ENCODE assay signal across 8 cellular contexts in the genomic region with DNA sequence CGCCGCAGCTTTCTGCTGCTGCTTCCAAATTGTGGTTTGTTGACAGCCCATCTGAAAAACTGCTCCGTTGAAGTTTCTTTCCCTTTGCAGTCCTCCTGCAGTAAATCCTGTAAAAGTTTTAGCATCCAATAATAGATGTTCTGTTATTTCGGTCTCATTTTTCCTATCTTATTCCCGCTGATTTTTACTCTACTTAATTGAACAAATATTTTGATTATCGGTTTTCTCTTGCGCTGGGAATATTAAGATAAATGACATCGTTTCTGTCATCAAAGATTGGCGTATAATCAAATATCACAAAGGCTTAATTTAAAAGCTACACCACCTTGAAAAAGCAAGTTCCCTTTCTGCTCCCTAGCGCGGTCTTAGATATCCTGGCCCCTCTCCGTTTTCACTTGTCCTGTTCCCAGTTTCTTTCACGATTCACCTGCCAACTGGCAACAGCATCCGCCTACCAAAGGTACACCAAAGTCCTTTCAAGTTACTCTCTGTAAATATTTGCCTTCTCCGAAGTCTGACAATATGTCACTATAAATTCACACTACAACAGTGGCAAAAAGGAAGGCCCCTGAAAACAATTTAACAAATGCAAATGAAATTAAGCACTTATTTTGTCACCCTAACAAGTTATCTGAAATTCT. TPM values are rescaled to one million over a fixed set of nuclear protein-coding genes. Genes with fewer than 3 reads are reported as not detected.
A peak's percentile ranks its signal among the peaks of the same experiment; 100 is the strongest.
DNase-seq lines count a peak whose midpoint lies in the region; TF ChIP-seq lines count a peak whose summit lies in the region.

No MANE protein-coding gene starts in this region.

- no peak for TF ChIP-seq CTCF in fibroblast of pulmonary artery (IDR thresholded peaks at IDR 0.05; ENCODE audit: low read length, missing control alignments)
- no peak for TF ChIP-seq CTCF in prostate gland (IDR thresholded peaks at IDR 0.05)

- H3K27me3 Mint-ChIP-seq in T-helper 2 cell treated with Interferon-gamma antibody and Interleukin-4, amounts not matched to agents 5 μg/mL and 100 μg/mL, for 36 hours (ENCODE audit: low read depth) = peaks cover 2% of the 10 kb centered on the region

- DNase-seq in T-helper 2 cell treated with Interferon-gamma antibody and Interleukin-4, amounts not matched to agents 5 μg/mL and 100 μg/mL, for 36 hours (ENCODE audit: low spot score) = no peak
- DNase-seq in T-helper 2 cell (no peak), SK-N-MC (ENCODE audit: low read depth, low spot score) (no peak), fibroblast of pulmonary artery (ENCODE audit: low read depth) (no peak), prostate gland (ENCODE audit: low spot score) (peak; percentile 89), glomerular visceral epithelial cell (ENCODE audit: extremely low spot score) (no peak), head of caudate nucleus (no peak), posterior cingulate gyrus (no peak)

- peak overlapping the region; percentile 74 for H3K4me3 ChIP-seq in SK-N-MC
- peak overlapping the region; percentile 90 for H3K4me3 ChIP-seq in fibroblast of pulmonary artery (replicated peaks; ENCODE audit: low read depth, low read length)
- H3K4me3 ChIP-seq in prostate gland = peak overlapping the region; percentile 68 to 98

- no peaks in the 10 kb centered on the region for H3K36me3 ChIP-seq in SK-N-MC (ENCODE audit: insufficient read depth, low read length)
- H3K36me3 ChIP-seq in prostate gland = no peaks in the 10 kb centered on the region

- H3K4me3 Mint-ChIP-seq in T-helper 2 cell treated with Interferon-gamma antibody and Interleukin-4, amounts not matched to agents 5 μg/mL and 100 μg/mL, for 36 hours = peak overlapping the region; percentile 94

- H3K9ac ChIP-seq in SK-N-MC (ENCODE audit: insufficient read length) = peak overlapping the region; percentile 65

- peaks cover 42% of the 10 kb centered on the region for H3K4me1 Mint-ChIP-seq in T-helper 2 cell treated with Interferon-gamma antibody and Interleukin-4, amounts not matched to agents 5 μg/mL and 100 μg/mL, for 36 hours (ENCODE audit: low read depth)

- intact Hi-C loops in prostate gland (cut with DNase I) = no loop called here
- intact Hi-C loops in head of caudate nucleus (cut with DNase I) = loop anchor here (10.0 kb wide), 1 partner anchor 53 kb away; no protein-coding TSS in a partner anchor
- intact Hi-C loops in posterior cingulate gyrus (cut with DNase I) = loop anchor here (5.0 kb wide), 1 partner anchor 65 kb away; no protein-coding TSS in a partner anchor

- H3K27ac ChIP-seq in SK-N-MC = peak overlapping the region; percentile 27
- H3K27ac ChIP-seq in prostate gland = peak overlapping the region; percentile 90 to 92

- H3K9me3 Mint-ChIP-seq in T-helper 2 cell treated with Interferon-gamma antibody and Interleukin-4, amounts not matched to agents 5 μg/mL and 100 μg/mL, for 36 hours = no peaks in the 10 kb centered on the region

- no peaks in the 10 kb centered on the region for H3K27me3 ChIP-seq in prostate gland (replicated peaks; ENCODE audit: insufficient read depth)

- peak overlapping the region; percentile 97 for H3K27ac Mint-ChIP-seq in T-helper 2 cell treated with Interferon-gamma antibody and Interleukin-4, amounts not matched to agents 5 μg/mL and 100 μg/mL, for 36 hours

- H3K36me3 Mint-ChIP-seq in T-helper 2 cell treated with Interferon-gamma antibody and Interleukin-4, amounts not matched to agents 5 μg/mL and 100 μg/mL, for 36 hours (ENCODE audit: low read depth) = peaks cover 8% of the 10 kb centered on the region

- WGBS in prostate gland = 10% methylated on average over 15 of the region's 15 CpGs

- H3K9me3 ChIP-seq in SK-N-MC (ENCODE audit: low read depth, low read length) = no peaks in the 10 kb centered on the region
- no peaks in the 10 kb centered on the region for H3K9me3 ChIP-seq in prostate gland

- H3K4me1 ChIP-seq in prostate gland (replicated peaks) = no peaks in the 10 kb centered on the region

- no peak for TF ChIP-seq POLR2A in prostate gland (IDR thresholded peaks at IDR 0.05)

RNA-seq across cellular contexts. Expression of a gene that starts 1.0 kb away (rescaled TPM):
- 10 to 100 TPM; 15.0 to 32.3 TPM for total RNA-seq in prostate gland
